Comparison of ENCODE assay signal across 14 cellular contexts in genomic region chr22:24580276-24580675, GRCh38. TPM values are rescaled to one million over a fixed set of nuclear protein-coding genes. Genes with fewer than 3 reads are reported as not detected.
DNase-seq lines count a peak whose midpoint lies in the region; ATAC-seq and TF ChIP-seq lines count a peak whose summit lies in the region.
"Had no signal": no experiment of that assay in that cellular context is flagged by ENCODE, and none has a peak within 500 bp of the region (broad histone marks: within the 10 kb centered on the region; RNA-seq: fewer than 3 reads in every experiment).

No MANE protein-coding gene starts in this region.

- TF ChIP-seq CTCF in AG10803 (conservative IDR thresholded peaks at IDR 0.05; ENCODE audit: low read length), result no peak

- H3K4me3 ChIP-seq in AG10803 (ENCODE audit: low read length), result no peak overlapping the region
- H3K4me3 ChIP-seq: upper lobe of left lung had no signal

- peak; percentile 93 for DNase-seq in AG10803 (ENCODE audit: low read depth)
- peak; percentile 39 for DNase-seq in NCI-H226
- peak; percentile 46 for DNase-seq in non-pigmented ciliary epithelial cell (ENCODE audit: low read depth)
- no peak for DNase-seq in T1000 (lab: John Stamatoyannopoulos, UW)
- no peak for DNase-seq in DMS114 treated with DMSO at 0.1 percent for 48 hours (lab: John Stamatoyannopoulos, UW; ENCODE audit: unreplicated experiment)
- DNase-seq in stimulated activated CD4-positive, alpha-beta T cell treated with anti-CD3 and anti-CD28 coated beads, Interleukin-1b, Interleukin-23, amount 100 ng/mL, for 48 hours, result no peak
- DNase-seq: activated gamma-delta T cell treated with Interleukin-2 at 50 U/mL for 16 hours; central memory CD4-positive, alpha-beta T cell; NCI-H1092 treated with DMSO at 0.1 percent for 48 hours; NCI-H2227 treated with DMSO at 0.1 percent for 48 hours; upper lobe of left lung; WERI-Rb-1 had no signal

- ATAC-seq in esophagus mucosa (peak; percentile 55), HG03565 (IDR thresholded peaks at IDR 0.05; ENCODE audit: unreplicated experiment) (no peak)

RNA-seq across cellular contexts. Expression of gene LRRC75B, which starts 12.6 kb away (rescaled TPM):
- 5.0 TPM for total RNA-seq in esophagus mucosa

RNA-seq across cellular contexts. Expression of gene GGT1, which starts 22.7 kb away (rescaled TPM):
- total RNA-seq in esophagus mucosa, result 2.9 TPM

RNA-seq across cellular contexts. Expression of gene SNRPD3, which starts 24.5 kb away (rescaled TPM):
- total RNA-seq in esophagus mucosa, result 72.7 TPM

RNA-seq across cellular contexts. Expression of gene GUCD1, which starts 25.3 kb away (rescaled TPM):
- 50.1 TPM for total RNA-seq in esophagus mucosa

Comparison
In these comparisons a context has a peak if more than half of its experiments do, and no peak if none do; other contexts are left out.
1. DNase-seq: peak in AG10803 (single experiment), NCI-H226 (single experiment) and non-pigmented ciliary epithelial cell (single experiment); none in T1000 (single experiment), DMS114 treated with DMSO at 0.1 percent for 48 hours (single experiment) and stimulated activated CD4-positive, alpha-beta T cell treated with anti-CD3 and anti-CD28 coated beads, Interleukin-1b, Interleukin-23, amount 100 ng/mL, for 48 hours (single experiment).